28 cellular contexts compared by ENCODE assay signal in the genomic region with DNA sequence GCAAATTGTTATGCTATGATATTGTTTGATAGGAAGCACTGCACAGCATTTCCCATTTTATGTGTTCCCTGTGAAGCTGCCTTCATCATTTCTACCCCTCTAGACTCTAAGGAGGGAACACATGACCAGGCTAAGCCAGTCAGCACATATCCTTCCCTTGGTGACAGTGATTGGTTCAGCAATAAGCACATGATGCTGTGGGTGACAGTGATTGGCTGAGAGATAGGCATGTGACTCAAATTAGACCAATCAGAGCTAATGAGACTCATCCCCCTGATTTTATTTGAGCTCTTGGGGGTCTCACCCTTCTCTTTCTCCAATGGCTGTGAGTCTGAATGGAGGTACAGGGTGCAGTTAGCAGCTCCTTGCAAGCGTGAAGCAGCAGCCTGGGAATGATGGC.
"Had no signal": no experiment of that assay in that cellular context is flagged by ENCODE, and none has a peak within 500 bp of the region (broad histone marks: within the 10 kb centered on the region; RNA-seq: fewer than 3 reads in every experiment).

No MANE protein-coding gene starts in this region.

- H3K4me1 ChIP-seq: neural progenitor cell, thyroid gland, vagina had no signal

- H2AFZ ChIP-seq: neural progenitor cell, parathyroid adenoma had no signal

- H3K27me3 Mint-ChIP-seq: naive B cell had no signal

- H3K9ac ChIP-seq: neural progenitor cell, parathyroid adenoma had no signal

- DNase-seq: effector memory CD4-positive, alpha-beta T cell; hypothalamus; immature natural killer cell; kidney; mesenchymal stem cell; mucosa of descending colon; naive B cell; stimulated activated CD4-positive, alpha-beta T cell treated with anti-CD3 and anti-CD28 coated beads, Interleukin-12 subunit alpha, Interleukin-12 subunit beta, amount 100 ng/mL, for 4 hours; stimulated activated CD4-positive, alpha-beta T cell treated with anti-CD3 and anti-CD28 coated beads, Interleukin-1b, Interleukin-23, amount 100 ng/mL, for 48 hours; stimulated activated CD4-positive, alpha-beta T cell treated with anti-CD3 and anti-CD28 coated beads, Interleukin-4, amount 100 ng/mL, for 1 hour; stimulated activated CD8-positive, alpha-beta memory T cell treated with anti-CD3 and anti-CD28 coated beads, Interleukin-4, amount 100 ng/mL, for 48 hours; stimulated activated naive CD4-positive, alpha-beta T cell; stimulated activated naive CD8-positive, alpha-beta T cell treated with anti-CD3 and anti-CD28 coated beads, Interleukin-15, amount 100 ng/mL, for 72 hours; thyroid gland; trophoblast cell had no signal

- H3K36me3 Mint-ChIP-seq: immature natural killer cell; mesothelial cell of epicardium; naive B cell; natural killer cell treated with Interleukin-12 subunit alpha and Interleukin-12 subunit beta and Interleukin-15 and Interleukin-18, amount 100 ng/mL, for 72 hours; neural progenitor cell had no signal

- H3K36me3 ChIP-seq: neural progenitor cell, suprapubic skin, thyroid gland, vagina had no signal

- H3K79me2 ChIP-seq: parathyroid adenoma had no signal

- H3K27me3 ChIP-seq: neural progenitor cell, suprapubic skin, thyroid gland, vagina had no signal

- H3K27ac Mint-ChIP-seq: immature natural killer cell; mesothelial cell of epicardium; natural killer cell treated with Interleukin-12 subunit alpha and Interleukin-12 subunit beta and Interleukin-15 and Interleukin-18, amount 100 ng/mL, for 72 hours; neural progenitor cell; progenitor cell of endocrine pancreas; stimulated activated naive CD8-positive, alpha-beta T cell treated with anti-CD3 and anti-CD28 coated beads, Interleukin-15, amount 100 ng/mL, for 72 hours had no signal

- H3K9me3 ChIP-seq: mucosa of descending colon, suprapubic skin, thyroid gland, vagina had no signal

- H3K9me3 Mint-ChIP-seq: neural progenitor cell had no signal

- FAIRE-seq: colon, endometrium, frontal cortex, kidney had no signal

- H3K27ac ChIP-seq: neural progenitor cell, parathyroid adenoma, suprapubic skin, thyroid gland, vagina had no signal

- H3K4me3 Mint-ChIP-seq: immature natural killer cell; mesothelial cell of epicardium; naive B cell; natural killer cell treated with Interleukin-12 subunit alpha and Interleukin-12 subunit beta and Interleukin-15 and Interleukin-18, amount 100 ng/mL, for 72 hours; neural progenitor cell; stimulated activated naive CD8-positive, alpha-beta T cell treated with anti-CD3 and anti-CD28 coated beads, Interleukin-15, amount 100 ng/mL, for 72 hours had no signal

- ATAC-seq: left lobe of liver; mucosa of descending colon; natural killer cell treated with Interleukin-12 subunit alpha and Interleukin-12 subunit beta and Interleukin-15 and Interleukin-18, amount 100 ng/mL, for 72 hours; sciatic nerve; stimulated activated naive CD8-positive, alpha-beta T cell treated with anti-CD3 and anti-CD28 coated beads, Interleukin-15, amount 100 ng/mL, for 72 hours had no signal

- H3K4me2 ChIP-seq: neural progenitor cell, smooth muscle cell had no signal

- H3K4me1 Mint-ChIP-seq: immature natural killer cell; naive B cell; stimulated activated naive CD8-positive, alpha-beta T cell treated with anti-CD3 and anti-CD28 coated beads, Interleukin-15, amount 100 ng/mL, for 72 hours had no signal

- H3K4me3 ChIP-seq: mucosa of descending colon, neural progenitor cell, smooth muscle cell, suprapubic skin, thyroid gland, vagina had no signal
